ENCODE assay signal across 8 cellular contexts in the genomic region with DNA sequence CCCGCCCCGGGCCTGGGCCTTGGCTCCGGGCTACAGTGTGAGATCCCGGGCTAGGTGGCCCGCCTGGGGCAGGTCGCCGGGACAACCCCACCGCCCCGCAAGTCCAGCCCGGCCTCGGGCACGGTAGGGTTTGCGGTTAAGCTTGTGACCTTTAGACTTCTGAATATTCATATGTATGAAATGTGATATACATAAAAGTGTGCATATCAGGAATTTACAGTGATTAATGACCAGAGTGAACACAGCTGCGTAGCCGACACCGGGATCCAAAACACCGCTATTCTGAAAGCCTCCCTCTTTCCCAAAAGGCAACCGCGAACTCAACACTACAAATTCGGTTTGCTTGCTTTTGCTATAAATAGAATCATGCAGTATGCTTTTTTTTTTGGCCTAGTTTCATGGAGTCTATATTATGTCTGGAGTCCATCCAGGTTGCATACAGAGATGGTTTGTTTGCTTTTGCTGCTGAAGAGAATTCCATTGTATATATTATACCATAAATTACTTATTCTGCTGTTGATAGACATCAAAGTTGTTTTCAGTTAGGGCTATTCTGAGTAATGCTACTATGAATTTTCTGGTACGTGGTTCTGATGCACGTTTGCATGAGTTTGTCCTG. TPM values are rescaled to one million over a fixed set of nuclear protein-coding genes. Genes with fewer than 3 reads are reported as not detected.
DNase-seq lines count a peak whose midpoint lies in the region; ATAC-seq and TF ChIP-seq lines count a peak whose summit lies in the region.

No MANE protein-coding gene starts in this region.

- H3K27ac ChIP-seq in A673 (ENCODE audit: low read depth, low read length, poor library complexity, severe bottlenecking) = peak overlapping the region; percentile 94

- H3K4me3 ChIP-seq in A673 (ENCODE audit: low read depth, low read length, poor library complexity, severe bottlenecking) = peak overlapping the region; percentile 81

- H3K4me1 Mint-ChIP-seq in stimulated activated naive CD8-positive, alpha-beta T cell treated with anti-CD3 and anti-CD28 coated beads, Interleukin-15, Interleukin-2, amounts not matched to agents 100 ng/mL and 50 ng/mL, for 24 hours (ENCODE audit: low read depth) = peaks cover 40% of the 10 kb centered on the region

- H3K27me3 Mint-ChIP-seq in stimulated activated naive CD8-positive, alpha-beta T cell treated with anti-CD3 and anti-CD28 coated beads, Interleukin-15, Interleukin-2, amounts not matched to agents 100 ng/mL and 50 ng/mL, for 24 hours = no peaks in the 10 kb centered on the region

- intact Hi-C loops in A673 (cut with micrococcal nuclease; ENCODE audit: unreplicated experiment) = loop anchor here (2.0 kb wide), 1 partner anchor 345 kb away; no protein-coding TSS in a partner anchor

- no peaks in the 10 kb centered on the region for H3K9me3 ChIP-seq in A673 (ENCODE audit: low read depth, low read length, poor library complexity, severe bottlenecking)

- POLR2A ChIA-PET in A673 (lab: Charles Lee; ENCODE audit: low non-redundant PET) = no interaction called here

- peak overlapping the region; percentile 91 for H3K27ac Mint-ChIP-seq in stimulated activated naive CD8-positive, alpha-beta T cell treated with anti-CD3 and anti-CD28 coated beads, Interleukin-15, Interleukin-2, amounts not matched to agents 100 ng/mL and 50 ng/mL, for 24 hours

- no peak for TF ChIP-seq CTCF in A673 (conservative IDR thresholded peaks at IDR 0.05; ENCODE audit: low read depth, low read length)

- H3K4me1 ChIP-seq in A673 (ENCODE audit: insufficient read depth, low read length, poor library complexity, severe bottlenecking) = peaks cover 12% of the 10 kb centered on the region

- H3K36me3 Mint-ChIP-seq in stimulated activated naive CD8-positive, alpha-beta T cell treated with anti-CD3 and anti-CD28 coated beads, Interleukin-15, Interleukin-2, amounts not matched to agents 100 ng/mL and 50 ng/mL, for 24 hours (ENCODE audit: low read depth) = peaks cover 36% of the 10 kb centered on the region

- H3K4me3 Mint-ChIP-seq in stimulated activated naive CD8-positive, alpha-beta T cell treated with anti-CD3 and anti-CD28 coated beads, Interleukin-15, Interleukin-2, amounts not matched to agents 100 ng/mL and 50 ng/mL, for 24 hours = peak overlapping the region; percentile 98

- H3K9me3 Mint-ChIP-seq in stimulated activated naive CD8-positive, alpha-beta T cell treated with anti-CD3 and anti-CD28 coated beads, Interleukin-15, Interleukin-2, amounts not matched to agents 100 ng/mL and 50 ng/mL, for 24 hours = no peaks in the 10 kb centered on the region

- CTCF ChIA-PET in A673 (lab: Charles Lee) = interaction anchor here (1.8 kb wide), 1 partner anchor 346 kb away, joined by 6 read pairs; no protein-coding TSS in a partner anchor

- no peaks in the 10 kb centered on the region for H3K27me3 ChIP-seq in A673 (replicated peaks; ENCODE audit: insufficient read depth, low read depth, low read length, poor library complexity)

- H3K36me3 ChIP-seq in A673 (ENCODE audit: insufficient read depth, low read length, poor library complexity, severe bottlenecking) = peaks cover 15% of the 10 kb centered on the region

- DNase-seq in A673 (ENCODE audit: low spot score) (no peak), amniotic stem cell (lab: John Stamatoyannopoulos, UW) (peak; percentile 27), iris pigment epithelial cell (ENCODE audit: low read depth) (peak; percentile 42), NCI-H1092 treated with DMSO at 0.1 percent for 48 hours (lab: John Stamatoyannopoulos, UW) (no peak), HPDE6-E6E7 (ENCODE audit: extremely low spot score) (no peak), HT-29 (ENCODE audit: low spot score) (no peak)

- ATAC-seq in HG02973 (IDR thresholded peaks at IDR 0.05; ENCODE audit: unreplicated experiment) = peak; percentile 1

- TSS peak; percentile 76 for BruUV-seq in A673 (replicated peaks; lab: Mats Ljungman, UMichigan)

RNA-seq across cellular contexts. Expression of a gene that starts 0.7 kb away (rescaled TPM):
- total RNA-seq in A673 (2021) = 192 and 206 TPM in 2 replicates
- total RNA-seq in HT-29 (2014; rRNA removed; shearing (Covaris generic)) = 57.3 and 63.0 TPM in 2 replicates

RNA-seq across cellular contexts. Expression of a gene that starts 18.4 kb away (rescaled TPM):
- total RNA-seq in A673 (2021) = 40.1 and 40.6 TPM in 2 replicates
- total RNA-seq in HT-29 (2014; rRNA removed; shearing (Covaris generic)) = 56.6 and 67.1 TPM in 2 replicates

RNA-seq across cellular contexts. Expression of a gene that starts 43.9 kb away (rescaled TPM):
- total RNA-seq in A673 (2021) = 47.0 and 48.3 TPM in 2 replicates
- total RNA-seq in HT-29 (2014; rRNA removed; shearing (Covaris generic)) = 6.9 and 7.4 TPM in 2 replicates

Comparison
In these comparisons a context has a peak if more than half of its experiments do, and no peak if none do; other contexts are left out.
1. DNase-seq: peak in amniotic stem cell (single experiment) and iris pigment epithelial cell (single experiment); none in A673 (single experiment), NCI-H1092 treated with DMSO at 0.1 percent for 48 hours (single experiment), HPDE6-E6E7 (single experiment) and HT-29 (single experiment).